ENCODE assay signal across 22 cellular contexts in the genomic region with DNA sequence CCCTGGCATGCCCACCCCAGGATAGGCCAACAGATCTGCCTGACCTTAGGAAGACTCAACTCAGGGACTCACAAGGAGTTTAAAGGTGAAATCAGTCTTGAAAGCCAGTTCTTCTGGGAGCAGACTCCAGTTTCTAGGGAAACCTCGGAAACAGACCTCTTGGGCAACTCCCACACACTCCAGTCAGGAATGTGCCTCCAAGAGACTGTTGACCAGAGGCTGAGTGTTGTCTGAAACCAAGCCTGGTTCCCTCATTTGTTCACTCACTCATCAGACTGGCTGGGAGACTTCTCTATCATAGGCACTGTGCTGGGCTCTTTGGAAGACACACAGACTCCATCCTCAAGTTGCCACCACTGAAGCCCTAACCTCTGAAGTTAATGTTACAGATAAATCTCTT. TPM values are rescaled to one million over a fixed set of nuclear protein-coding genes. Genes with fewer than 3 reads are reported as not detected.
DNase-seq lines count a peak whose midpoint lies in the region; ATAC-seq and TF ChIP-seq lines count a peak whose summit lies in the region.
"Had no signal": no experiment of that assay in that cellular context is flagged by ENCODE, and none has a peak within 500 bp of the region (broad histone marks: within the 10 kb centered on the region; RNA-seq: fewer than 3 reads in every experiment).

No MANE protein-coding gene starts in this region.

- no peaks in the 10 kb centered on the region for H3K36me3 Mint-ChIP-seq in endothelial cell (ENCODE audit: low read depth, unreplicated experiment)
- no peaks in the 10 kb centered on the region for H3K36me3 Mint-ChIP-seq in activated CD8-positive, alpha-beta T cell treated with anti-CD3 and anti-CD28 coated beads, Interleukin-2, amount 10 ng/mL, durations not matched to agents 7 days and 5 days (ENCODE audit: low read depth)
- H3K36me3 Mint-ChIP-seq: activated naive CD8-positive, alpha-beta T cell had no signal

- H3K4me3 Mint-ChIP-seq in endothelial cell (ENCODE audit: unreplicated experiment) = no peak overlapping the region
- no peak overlapping the region for H3K4me3 Mint-ChIP-seq in activated CD8-positive, alpha-beta T cell treated with anti-CD3 and anti-CD28 coated beads, Interleukin-2, amount 10 ng/mL, durations not matched to agents 7 days and 5 days
- H3K4me3 Mint-ChIP-seq: activated naive CD8-positive, alpha-beta T cell had no signal

- CTCF ChIA-PET in activated CD8-positive, alpha-beta T cell treated with anti-CD3 and anti-CD28 coated beads, Interleukin-2, amount 10 ng/mL, durations not matched to agents 7 days and 5 days (lab: Charles Lee) = no interaction called here

- POLR2A ChIA-PET in activated CD8-positive, alpha-beta T cell treated with anti-CD3 and anti-CD28 coated beads, Interleukin-2, amount 10 ng/mL, durations not matched to agents 7 days and 5 days (lab: Charles Lee) = no interaction called here

- H3K27me3 Mint-ChIP-seq in endothelial cell (ENCODE audit: unreplicated experiment) = no peaks in the 10 kb centered on the region
- H3K27me3 Mint-ChIP-seq in activated CD8-positive, alpha-beta T cell treated with anti-CD3 and anti-CD28 coated beads, Interleukin-2, amount 10 ng/mL, durations not matched to agents 7 days and 5 days (ENCODE audit: low read depth) = peaks cover 27% of the 10 kb centered on the region

- ATAC-seq in left cardiac atrium (peak; percentile 19 to 22), heart right ventricle (no peak)
- no peak for ATAC-seq in activated CD8-positive, alpha-beta T cell treated with anti-CD3 and anti-CD28 coated beads, Interleukin-2, amount 10 ng/mL, durations not matched to agents 7 days and 5 days

- H3K4me3 ChIP-seq in heart right ventricle (peak overlapping the region in 1 of 10 donors; percentile 35), brain microvascular endothelial cell (ENCODE audit: low read depth, low read length) (no peak overlapping the region)
- H3K4me3 ChIP-seq: esophagus muscularis mucosa had no signal

- H3K9me3 Mint-ChIP-seq in endothelial cell (ENCODE audit: unreplicated experiment) = no peaks in the 10 kb centered on the region
- H3K9me3 Mint-ChIP-seq in activated CD8-positive, alpha-beta T cell treated with anti-CD3 and anti-CD28 coated beads, Interleukin-2, amount 10 ng/mL, durations not matched to agents 7 days and 5 days (ENCODE audit: insufficient read depth) = no peaks in the 10 kb centered on the region

- TF ChIP-seq CTCF in heart right ventricle (IDR thresholded peaks at IDR 0.05) (no peak), brain microvascular endothelial cell (IDR thresholded peaks at IDR 0.05; ENCODE audit: low read depth, low read length, missing control alignments) (no peak), endothelial cell (IDR thresholded peaks at IDR 0.05; ENCODE audit: unreplicated experiment) (no peak)

- H3K27me3 ChIP-seq in heart right ventricle = peaks cover 0 to 4% (median 0%) of the 10 kb centered on the region in 7 donors
- H3K27me3 ChIP-seq in brain microvascular endothelial cell (replicated peaks) = no peaks in the 10 kb centered on the region

- peak overlapping the region in 1 of 10 donors; percentile 92 for H3K27ac ChIP-seq in heart right ventricle
- no peak overlapping the region for H3K27ac ChIP-seq in brain microvascular endothelial cell
- H3K27ac ChIP-seq: esophagus muscularis mucosa had no signal

- peaks cover 5% of the 10 kb centered on the region for H3K4me1 Mint-ChIP-seq in endothelial cell (ENCODE audit: unreplicated experiment)
- peaks cover 4% of the 10 kb centered on the region for H3K4me1 Mint-ChIP-seq in activated CD8-positive, alpha-beta T cell treated with anti-CD3 and anti-CD28 coated beads, Interleukin-2, amount 10 ng/mL, durations not matched to agents 7 days and 5 days (ENCODE audit: low read depth)

- intact Hi-C loops in left cardiac atrium (cut with DNase I) (no loop called here), heart right ventricle (cut with DNase I) (loop anchor here in 1 of 10 donors (5.0 kb wide), 1 partner anchor 212 kb away; the partner anchor contains the start of genes NFYA and OARD1)

- H3K27ac Mint-ChIP-seq in endothelial cell (ENCODE audit: unreplicated experiment) = no peak overlapping the region
- no peak overlapping the region for H3K27ac Mint-ChIP-seq in activated CD8-positive, alpha-beta T cell treated with anti-CD3 and anti-CD28 coated beads, Interleukin-2, amount 10 ng/mL, durations not matched to agents 7 days and 5 days
- H3K27ac Mint-ChIP-seq: activated naive CD8-positive, alpha-beta T cell had no signal

- H3K36me3 ChIP-seq in heart right ventricle (no peaks in the 10 kb centered on the region), brain microvascular endothelial cell (replicated peaks) (no peaks in the 10 kb centered on the region)
- H3K36me3 ChIP-seq: esophagus muscularis mucosa had no signal

- in situ Hi-C loops in brain microvascular endothelial cell (cut with HindIII; ENCODE audit: low pct_ligation_motif_present, low sequenced_read_pairs) = no loop called here

- DNase-seq in left cardiac atrium (no peak), heart right ventricle (no peak), brain microvascular endothelial cell (peak; percentile 46), kidney tubule cell (ENCODE audit: low spot score) (peak; percentile 11), NCI-H2196 treated with DMSO at 0.1 percent for 48 hours (lab: John Stamatoyannopoulos, UW; ENCODE audit: unreplicated experiment) (no peak), endothelial cell (ENCODE audit: low spot score) (no peak), DMS 273 treated with DMSO at 0.1 percent for 48 hours (lab: John Stamatoyannopoulos, UW) (no peak)
- no peak for DNase-seq in activated CD8-positive, alpha-beta T cell treated with anti-CD3 and anti-CD28 coated beads, Interleukin-2, amount 10 ng/mL, durations not matched to agents 7 days and 5 days
- DNase-seq: activated T-cell treated with anti-CD3 and anti-CD28 coated beads for 4 hours, DMS153, KG1, midbrain, NCI-H1694, NCI-H774, occipital lobe, RPMI8226, spleen, substantia nigra had no signal

- H3K4me1 ChIP-seq in heart right ventricle = peaks cover 0 to 49% (median 4%) of the 10 kb centered on the region in 9 donors

- no peaks in the 10 kb centered on the region for H3K9me3 ChIP-seq in heart right ventricle
- H3K9me3 ChIP-seq: esophagus muscularis mucosa, spleen had no signal

- 27 to 59% methylated on average over 1 of the region's 1 CpG for WGBS in heart right ventricle, 2 donors

RNA-seq across cellular contexts. Expression of gene TREM1, which starts 1.8 kb away (rescaled TPM):
- total RNA-seq in left cardiac atrium (1 to 10 TPM; 1.7 to 3.0 TPM), heart right ventricle (1 to 10 TPM in 4 of 10 donors, under 1 TPM in 6; 0.35 to 6.0 (median 0.99) TPM), endothelial cell (ENCODE audit: unreplicated experiment) (0.38 TPM)
- 10 to 100 TPM in 1 of 2 donors, not detected in 1; 12.4 TPM for polyA plus RNA-seq in heart right ventricle
- total RNA-seq in activated CD8-positive, alpha-beta T cell treated with anti-CD3 and anti-CD28 coated beads, Interleukin-2, amount 10 ng/mL, durations not matched to agents 7 days and 5 days = not detected
- total RNA-seq: occipital lobe; T-helper 1 cell treated with Interleukin-12 subunit alpha and Interleukin-12 subunit beta and Interleukin-4 antibody, amounts not matched to agents 30 ng/mL and 1 ng/mL, for 36 hours had no signal
- polyA plus RNA-seq: AG04450 had no signal

RNA-seq across cellular contexts. Expression of gene NCR2, which starts 50.7 kb away (rescaled TPM):
- not detected for total RNA-seq in left cardiac atrium
- not detected for total RNA-seq in heart right ventricle
- not detected for polyA plus RNA-seq in heart right ventricle
- not detected for total RNA-seq in endothelial cell (ENCODE audit: unreplicated experiment)
- total RNA-seq in activated CD8-positive, alpha-beta T cell treated with anti-CD3 and anti-CD28 coated beads, Interleukin-2, amount 10 ng/mL, durations not matched to agents 7 days and 5 days = 1 to 10 TPM in 1 of 2 experiments, under 1 TPM in 1; 0.45 to 1.3 TPM
- total RNA-seq: esophagus muscularis mucosa; occipital lobe; spleen; T-helper 1 cell treated with Interleukin-12 subunit alpha and Interleukin-12 subunit beta and Interleukin-4 antibody, amounts not matched to agents 30 ng/mL and 1 ng/mL, for 36 hours had no signal
- polyA plus RNA-seq: AG04450, spleen had no signal

RNA-seq across cellular contexts. Expression of gene TREML4, which starts 56.6 kb away (rescaled TPM):
- total RNA-seq in left cardiac atrium (not detected), heart right ventricle (not detected), endothelial cell (ENCODE audit: unreplicated experiment) (0.15 TPM)
- polyA plus RNA-seq in heart right ventricle = under 1 TPM in 1 of 2 donors, not detected in 1; 0.04 TPM
- total RNA-seq in activated CD8-positive, alpha-beta T cell treated with anti-CD3 and anti-CD28 coated beads, Interleukin-2, amount 10 ng/mL, durations not matched to agents 7 days and 5 days = not detected
- total RNA-seq: esophagus muscularis mucosa; occipital lobe; T-helper 1 cell treated with Interleukin-12 subunit alpha and Interleukin-12 subunit beta and Interleukin-4 antibody, amounts not matched to agents 30 ng/mL and 1 ng/mL, for 36 hours had no signal
- polyA plus RNA-seq: AG04450 had no signal

Comparison
In these comparisons a context has a peak if more than half of its experiments do, and no peak if none do; other contexts are left out.
1. ATAC-seq: peak in left cardiac atrium (2 of 2); none in heart right ventricle (0 of 8) and activated CD8-positive, alpha-beta T cell treated with anti-CD3 and anti-CD28 coated beads, Interleukin-2, amount 10 ng/mL, durations not matched to agents 7 days and 5 days (single experiment).
2. DNase-seq: peak in brain microvascular endothelial cell (single experiment) and kidney tubule cell (single experiment); none in left cardiac atrium (single experiment), heart right ventricle (0 of 2), NCI-H2196 treated with DMSO at 0.1 percent for 48 hours (single experiment), endothelial cell (single experiment), activated CD8-positive, alpha-beta T cell treated with anti-CD3 and anti-CD28 coated beads, Interleukin-2, amount 10 ng/mL, durations not matched to agents 7 days and 5 days (single experiment) and DMS 273 treated with DMSO at 0.1 percent for 48 hours (single experiment).